In the genomic region with DNA sequence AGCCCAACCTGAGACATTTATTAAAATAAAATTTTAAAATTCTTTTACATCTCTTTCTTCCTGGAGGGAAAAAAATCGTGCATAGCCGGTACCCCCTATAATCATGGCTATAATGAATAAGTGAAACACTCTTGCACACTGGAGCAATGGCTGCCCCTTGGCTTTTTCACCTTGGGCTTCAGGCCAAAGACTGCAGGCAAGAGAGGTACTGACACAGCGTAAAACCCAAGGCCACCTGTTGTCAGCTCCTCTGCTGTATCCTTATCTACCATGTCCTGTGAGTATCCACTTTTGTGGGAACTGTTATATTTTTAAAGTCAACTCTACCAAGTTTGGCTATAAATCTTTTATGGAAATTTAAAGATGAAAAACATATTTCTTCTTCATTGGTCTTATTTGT, we compare ENCODE assay signal across 20 cellular contexts. TPM values are rescaled to one million over a fixed set of nuclear protein-coding genes. Genes with fewer than 3 reads are reported as not detected.
DNase-seq lines count a peak whose midpoint lies in the region; ATAC-seq, FAIRE-seq and TF ChIP-seq lines count a peak whose summit lies in the region.
"Had no signal": no experiment of that assay in that cellular context is flagged by ENCODE, and none has a peak within 500 bp of the region (broad histone marks: within the 10 kb centered on the region; RNA-seq: fewer than 3 reads in every experiment).

No MANE protein-coding gene starts in this region.

- CTCF ChIA-PET in HepG2 (lab: Yijun Ruan, JAX; ENCODE audit: low intra/inter-chr PET ratio, low total read pairs) = no interaction called here

- WGBS in spleen, 5 donors = 73 to 90% (median 78%) methylated on average over 3 of the region's 3 CpGs
- WGBS in HepG2 (ENCODE audit: low lambda C conversion rate) = 0% methylated on average over 3 of the region's 3 CpGs

- FAIRE-seq in HepG2 (lab: Jason Lieb, UNC) = no peak
- FAIRE-seq: GM12892, GM19239 had no signal

- no peak for ATAC-seq in HepG2

- TF ChIP-seq CTCF in VCaP (conservative IDR thresholded peaks at IDR 0.05) = no peak
- TF ChIP-seq CTCF in spleen (IDR thresholded peaks at IDR 0.05 in 8 of 11, conservative IDR thresholded peaks at IDR 0.05 in 3 of 11) = no peak
- TF ChIP-seq CTCF in HepG2 (CRISPR knock-in tag; IDR thresholded peaks at IDR 0.05) = no peak

- intact Hi-C loops in spleen (cut with DNase I; ENCODE audit: low total_unique reads) = no loop called here
- intact Hi-C loops in HepG2 (cut with micrococcal nuclease; ENCODE audit: unreplicated experiment) = no loop called here

- in situ Hi-C loops in HepG2 (cut with HindIII; ENCODE audit: extremely low pct_ligation_motif_present, low pct_unique_long_range_greater_than_20kb) = no loop called here

- no peak for TF ChIP-seq RAD21 in HepG2 (CRISPR knock-in tag; IDR thresholded peaks at IDR 0.05)

- H3K4me1 ChIP-seq in spleen (peaks cover 0 to 12% (median 0%) of the 10 kb centered on the region in 6 donors), HepG2 (ENCODE audit: insufficient read depth, low read length) (no peaks in the 10 kb centered on the region)

- no peaks in the 10 kb centered on the region for H3K36me3 ChIP-seq in spleen
- no peaks in the 10 kb centered on the region for H3K36me3 ChIP-seq in HepG2 (replicated peaks in 1 of 2; ENCODE audit: control insufficient read depth in 1 of 2, insufficient read depth in 2 of 2, low read length in 2 of 2)
- H3K36me3 ChIP-seq: BLaER1 treated with 17β-estradiol and CSF1 and Interleukin-3, amounts not matched to agents 10 nM and 100 nM had no signal

- POLR2A ChIA-PET in HepG2 (lab: Yijun Ruan, JAX) = no interaction called here

- no peak overlapping the region for H3K9ac ChIP-seq in HepG2 (ENCODE audit: insufficient read depth, low read depth, low read length)
- H3K9ac ChIP-seq: BLaER1 treated with 17β-estradiol and CSF1 and Interleukin-3, amounts not matched to agents 10 nM and 100 nM had no signal

- TF ChIP-seq POLR2A in spleen (IDR thresholded peaks at IDR 0.05) (no peak), HepG2 (IDR thresholded peaks at IDR 0.05; ENCODE audit: insufficient read depth in 1 of 2, low read depth in 2 of 2, low read length in 2 of 2) (no peak)

- H3K27ac ChIP-seq in VCaP (peak overlapping the region; percentile 25), spleen (peak overlapping the region in 5 of 8 donors; percentile 1 to 65 (median 23)), HepG2 (ENCODE audit: extremely low read length, insufficient read depth, low read length) (no peak overlapping the region)
- H3K27ac ChIP-seq: BLaER1 treated with 17β-estradiol and CSF1 and Interleukin-3, amounts not matched to agents 10 nM and 100 nM had no signal

- peak; percentile 1 for DNase-seq in NCI-H1092 treated with DMSO at 0.1 percent for 48 hours (lab: John Stamatoyannopoulos, UW)
- DNase-seq in NCI-H1092 (lab: John Stamatoyannopoulos, UW) = no peak
- DNase-seq in NCI-H2029 treated with DMSO at 0.1 percent for 48 hours (lab: John Stamatoyannopoulos, UW) = peak; percentile 84
- DNase-seq in spleen = no peak
- DNase-seq in HepG2 (ENCODE audit: low spot score) = no peak
- no peak for DNase-seq in NCI-H446 (lab: John Stamatoyannopoulos, UW)
- DNase-seq: ACHN; CD4-positive, CD25-positive, alpha-beta regulatory T cell; DMS153; DND-41; GDM1; HCEC 1CT; HFFc6 had no signal

- H3K4me3 ChIP-seq in spleen (no peak overlapping the region), HepG2 (replicated peaks in 1 of 3; ENCODE audit: insufficient read depth in 1 of 3, low read depth in 2 of 3, low read length in 3 of 3) (no peak overlapping the region)
- H3K4me3 ChIP-seq: BLaER1 treated with 17β-estradiol and CSF1 and Interleukin-3, amounts not matched to agents 10 nM and 100 nM had no signal

- H3K27me3 ChIP-seq in spleen (replicated peaks in 1 of 7) = no peaks in the 10 kb centered on the region
- peaks cover 0 to 13% of the 10 kb centered on the region in 2 experiments; a peak in 2 of 5 replicates for H3K27me3 ChIP-seq in HepG2 (ENCODE audit: control insufficient read depth in 1 of 2, insufficient read depth in 2 of 2, low read length in 2 of 2)
- H3K27me3 ChIP-seq: BLaER1 treated with 17β-estradiol and CSF1 and Interleukin-3, amounts not matched to agents 10 nM and 100 nM had no signal

- no peak overlapping the region for H3K4me2 ChIP-seq in HepG2 (ENCODE audit: low read depth, low read length)
- H3K4me2 ChIP-seq: BLaER1 treated with 17β-estradiol and CSF1 and Interleukin-3, amounts not matched to agents 10 nM and 100 nM had no signal

- TF ChIP-seq EP300 in HepG2 (IDR thresholded peaks at IDR 0.05; ENCODE audit: low read depth in 2 of 2, low read length in 2 of 2) (no peak), HepG2 (CRISPR knock-in tag; IDR thresholded peaks at IDR 0.05; ENCODE audit: borderline replicate concordance) (no peak)

- H4K20me1 ChIP-seq in HepG2 (ENCODE audit: insufficient read depth, low read length) = no peaks in the 10 kb centered on the region
- H4K20me1 ChIP-seq: BLaER1 treated with 17β-estradiol and CSF1 and Interleukin-3, amounts not matched to agents 10 nM and 100 nM had no signal

- BruUV-seq in HepG2 (replicated peaks; lab: Mats Ljungman, UMichigan) = no TSS peak

- no peak overlapping the region for H2AFZ ChIP-seq in HepG2 (ENCODE audit: low read length)

- no peaks in the 10 kb centered on the region for H3K79me2 ChIP-seq in HepG2 (ENCODE audit: insufficient read depth, low read length)

- H3K9me3 ChIP-seq in spleen (no peaks in the 10 kb centered on the region), HepG2 (ENCODE audit: low read length) (no peaks in the 10 kb centered on the region)

TF ChIP-seq in HepG2, 621 proteins besides CTCF, POLR2A, EP300 and RAD21:
- TF ChIP-seq ZNF335 (CRISPR knock-in tag; IDR thresholded peaks at IDR 0.05) = no peak
- TF ChIP-seq SKI (IDR thresholded peaks at IDR 0.05; ENCODE audit: partially characterized antibody) = no peak
- TF ChIP-seq, protein P1, sequence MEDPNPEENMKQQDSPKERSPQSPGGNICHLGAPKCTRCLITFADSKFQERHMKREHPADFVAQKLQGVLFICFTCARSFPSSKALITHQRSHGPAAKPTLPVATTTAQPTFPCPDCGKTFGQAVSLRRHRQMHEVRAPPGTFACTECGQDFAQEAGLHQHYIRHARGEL (CRISPR knock-in tag; IDR thresholded peaks at IDR 0.05) = no peak
- TF ChIP-seq RFX1 (IDR thresholded peaks at IDR 0.05) = no peak
- no peak for TF ChIP-seq FOXP1 (IDR thresholded peaks at IDR 0.05)
- TF ChIP-seq FOXP1 (CRISPR knock-in tag; IDR thresholded peaks at IDR 0.05) = no peak
- no peak for TF ChIP-seq ZNF124 (CRISPR knock-in tag; IDR thresholded peaks at IDR 0.05)
- no peak for TF ChIP-seq MATR3 (CRISPR knock-in tag; IDR thresholded peaks at IDR 0.05)

RNA-seq across cellular contexts. Expression of gene LY86, which starts 23.0 kb away (rescaled TPM):
- total RNA-seq in spleen (10 to 100 TPM; 31.7 to 89.9 (median 50.0) TPM), HepG2 (2016; rRNA removed; fragmentation: Illumina TruSeq; extraction: Trizol) (not detected in 2 replicates)
- polyA plus RNA-seq in spleen (100 to 1,000 TPM; 106 to 145 (median 131) TPM), HepG2 (2011; rRNA removed) (not detected in 2 replicates)
- total RNA-seq in HepG2 (2016; cell fraction: cytosol; rRNA removed; fragmentation: Illumina TruSeq; extraction: Trizol; ENCODE audit: low read depth) = not detected in 2 replicates
- not detected in 2 replicates for total RNA-seq in HepG2 (2016; cell fraction: insoluble cytoplasmic fraction; rRNA removed; fragmentation: Illumina TruSeq; extraction: Trizol)
- total RNA-seq in HepG2 (2016; cell fraction: membrane; rRNA removed; fragmentation: Illumina TruSeq; extraction: Trizol) = not detected in 2 replicates
- not detected in 2 replicates for total RNA-seq in HepG2 (2016; cell fraction: nucleus; rRNA removed; fragmentation: Illumina TruSeq; extraction: Trizol)
- not detected in 2 replicates for polyA plus RNA-seq in HepG2 (2011; cell fraction: cytosol; rRNA removed)
- polyA plus RNA-seq in HepG2 (2011; cell fraction: nucleus; rRNA removed) = not detected in 2 replicates
- polyA plus RNA-seq in HepG2 (2012) = not detected in 2 replicates
- not detected in 2 replicates for polyA plus RNA-seq in HepG2 (2016; cell fraction: cytosol; fragmentation: Illumina TruSeq; extraction: Trizol; ENCODE audit: low read depth)
- not detected in 2 replicates for polyA plus RNA-seq in HepG2 (2016; cell fraction: insoluble cytoplasmic fraction; fragmentation: Illumina TruSeq; extraction: Trizol; ENCODE audit: low read depth)
- not detected in 2 replicates for polyA plus RNA-seq in HepG2 (2016; cell fraction: membrane; fragmentation: Illumina TruSeq; extraction: Trizol; ENCODE audit: low read depth)
- not detected in 2 replicates for polyA plus RNA-seq in HepG2 (2016; cell fraction: nucleus; fragmentation: Illumina TruSeq; extraction: Trizol; ENCODE audit: insufficient read depth, low read depth)
- not detected in 2 replicates for polyA minus RNA-seq in HepG2 (2011; rRNA and poly(A)+ RNA removed; ENCODE audit: low replicate concordance)
- polyA minus RNA-seq in HepG2 (2011; cell fraction: cytosol; rRNA and poly(A)+ RNA removed) = not detected in 2 replicates
- polyA minus RNA-seq in HepG2 (2011; cell fraction: nucleus; rRNA and poly(A)+ RNA removed) = not detected in 2 replicates
- total RNA-seq: A172; CD4-positive, CD25-positive, alpha-beta regulatory T cell; H4; HFFc6; HT1080 had no signal

Comparison
In these comparisons a context has a peak if more than half of its experiments do, and no peak if none do; other contexts are left out.
1. DNase-seq: peak in NCI-H1092 treated with DMSO at 0.1 percent for 48 hours (single experiment) and NCI-H2029 treated with DMSO at 0.1 percent for 48 hours (single experiment); none in NCI-H1092 (single experiment), spleen (single experiment), HepG2 (single experiment) and NCI-H446 (0 of 2).
2. RNA of gene LY86, which starts 23.0 kb away (total RNA-seq): 31.7 to 89.9 TPM in spleen; not detected in HepG2; every median in the first group is over 10 times any median in the second.